In the genomic region with DNA sequence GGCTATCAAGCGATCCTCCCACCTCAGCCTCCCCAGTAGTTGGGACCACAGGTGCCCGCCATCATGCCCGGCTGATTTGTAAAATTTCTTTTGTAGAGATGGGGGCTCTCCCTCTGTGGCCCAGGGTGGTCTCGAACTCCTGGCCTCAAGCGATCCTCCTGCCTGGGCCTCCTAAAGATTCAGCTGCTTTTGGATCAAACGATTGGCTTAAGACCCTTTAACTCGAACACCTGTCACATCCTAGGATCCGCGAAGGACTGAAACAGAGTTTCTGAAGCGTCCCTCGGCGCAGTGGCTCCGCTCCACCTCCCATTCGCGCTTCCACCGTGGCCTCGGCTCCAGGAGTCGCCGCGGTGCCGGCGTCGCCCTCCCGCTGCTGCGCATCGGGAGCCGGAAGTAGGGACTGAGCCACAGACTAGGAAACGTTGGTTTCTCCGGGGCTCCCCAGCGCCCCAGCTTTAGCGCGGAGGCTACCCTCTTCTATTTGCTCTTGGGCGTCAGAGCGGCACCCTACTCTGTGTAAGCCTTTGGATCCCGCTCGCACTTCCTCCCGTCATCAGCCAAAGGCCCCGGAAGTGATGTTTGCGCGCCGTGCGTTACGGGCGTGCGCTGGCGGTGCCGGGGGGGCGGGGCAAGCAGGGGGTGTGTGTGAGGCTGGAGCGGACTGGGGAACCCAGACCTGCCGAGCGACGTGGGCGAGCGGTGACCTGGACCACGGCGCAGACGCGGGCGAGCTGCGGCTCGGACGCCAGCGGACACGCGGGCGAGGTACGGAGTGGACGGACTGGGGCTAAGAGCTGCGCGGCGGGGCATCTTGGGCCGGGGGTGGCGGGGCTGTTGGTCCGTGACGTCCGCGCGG, we compare ENCODE assay signal across 1 cellular context.
TF ChIP-seq lines count a peak whose summit lies in the region.

No MANE protein-coding gene starts in this region.

TF ChIP-seq in HCT116, 20 proteins besides CTCF, POLR2A, EP300 and RAD21 (continued from another document):
- TF ChIP-seq, protein P1, sequence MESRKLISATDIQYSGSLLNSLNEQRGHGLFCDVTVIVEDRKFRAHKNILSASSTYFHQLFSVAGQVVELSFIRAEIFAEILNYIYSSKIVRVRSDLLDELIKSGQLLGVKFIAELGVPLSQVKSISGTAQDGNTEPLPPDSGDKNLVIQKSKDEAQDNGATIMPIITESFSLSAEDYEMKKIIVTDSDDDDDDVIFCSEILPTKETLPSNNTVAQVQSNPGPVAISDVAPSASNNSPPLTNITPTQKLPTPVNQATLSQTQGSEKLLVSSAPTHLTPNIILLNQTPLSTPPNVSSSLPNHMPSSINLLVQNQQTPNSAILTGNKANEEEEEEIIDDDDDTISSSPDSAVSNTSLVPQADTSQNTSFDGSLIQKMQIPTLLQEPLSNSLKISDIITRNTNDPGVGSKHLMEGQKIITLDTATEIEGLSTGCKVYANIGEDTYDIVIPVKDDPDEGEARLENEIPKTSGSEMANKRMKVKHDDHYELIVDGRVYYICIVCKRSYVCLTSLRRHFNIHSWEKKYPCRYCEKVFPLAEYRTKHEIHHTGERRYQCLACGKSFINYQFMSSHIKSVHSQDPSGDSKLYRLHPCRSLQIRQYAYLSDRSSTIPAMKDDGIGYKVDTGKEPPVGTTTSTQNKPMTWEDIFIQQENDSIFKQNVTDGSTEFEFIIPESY (IDR thresholded peaks at IDR 0.05; ENCODE audit: extremely low read depth, insufficient replicate concordance, low read length), result no peak
- TF ChIP-seq TCF7L2 (IDR thresholded peaks at IDR 0.05; ENCODE audit: borderline replicate concordance, extremely low read depth, insufficient read depth, insufficient read length), result no peak
- TF ChIP-seq SIN3A (IDR thresholded peaks at IDR 0.05; ENCODE audit: low read depth), result peak; percentile 84; the same call in 1 of the 2 replicates
- TF ChIP-seq CEBPB (IDR thresholded peaks at IDR 0.05; ENCODE audit: low read depth), result no peak
- TF ChIP-seq ELF1 (IDR thresholded peaks at IDR 0.05; ENCODE audit: borderline replicate concordance, low read depth), result peak; percentile 51
- TF ChIP-seq EZH2phosphoT487 (IDR thresholded peaks at IDR 0.05; ENCODE audit: borderline replicate concordance), result no peak
- TF ChIP-seq, protein P2, sequence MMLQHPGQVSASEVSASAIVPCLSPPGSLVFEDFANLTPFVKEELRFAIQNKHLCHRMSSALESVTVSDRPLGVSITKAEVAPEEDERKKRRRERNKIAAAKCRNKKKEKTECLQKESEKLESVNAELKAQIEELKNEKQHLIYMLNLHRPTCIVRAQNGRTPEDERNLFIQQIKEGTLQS (IDR thresholded peaks at IDR 0.05), result no peak
- TF ChIP-seq, protein P3, sequence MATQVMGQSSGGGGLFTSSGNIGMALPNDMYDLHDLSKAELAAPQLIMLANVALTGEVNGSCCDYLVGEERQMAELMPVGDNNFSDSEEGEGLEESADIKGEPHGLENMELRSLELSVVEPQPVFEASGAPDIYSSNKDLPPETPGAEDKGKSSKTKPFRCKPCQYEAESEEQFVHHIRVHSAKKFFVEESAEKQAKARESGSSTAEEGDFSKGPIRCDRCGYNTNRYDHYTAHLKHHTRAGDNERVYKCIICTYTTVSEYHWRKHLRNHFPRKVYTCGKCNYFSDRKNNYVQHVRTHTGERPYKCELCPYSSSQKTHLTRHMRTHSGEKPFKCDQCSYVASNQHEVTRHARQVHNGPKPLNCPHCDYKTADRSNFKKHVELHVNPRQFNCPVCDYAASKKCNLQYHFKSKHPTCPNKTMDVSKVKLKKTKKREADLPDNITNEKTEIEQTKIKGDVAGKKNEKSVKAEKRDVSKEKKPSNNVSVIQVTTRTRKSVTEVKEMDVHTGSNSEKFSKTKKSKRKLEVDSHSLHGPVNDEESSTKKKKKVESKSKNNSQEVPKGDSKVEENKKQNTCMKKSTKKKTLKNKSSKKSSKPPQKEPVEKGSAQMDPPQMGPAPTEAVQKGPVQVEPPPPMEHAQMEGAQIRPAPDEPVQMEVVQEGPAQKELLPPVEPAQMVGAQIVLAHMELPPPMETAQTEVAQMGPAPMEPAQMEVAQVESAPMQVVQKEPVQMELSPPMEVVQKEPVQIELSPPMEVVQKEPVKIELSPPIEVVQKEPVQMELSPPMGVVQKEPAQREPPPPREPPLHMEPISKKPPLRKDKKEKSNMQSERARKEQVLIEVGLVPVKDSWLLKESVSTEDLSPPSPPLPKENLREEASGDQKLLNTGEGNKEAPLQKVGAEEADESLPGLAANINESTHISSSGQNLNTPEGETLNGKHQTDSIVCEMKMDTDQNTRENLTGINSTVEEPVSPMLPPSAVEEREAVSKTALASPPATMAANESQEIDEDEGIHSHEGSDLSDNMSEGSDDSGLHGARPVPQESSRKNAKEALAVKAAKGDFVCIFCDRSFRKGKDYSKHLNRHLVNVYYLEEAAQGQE (IDR thresholded peaks at IDR 0.05; ENCODE audit: low read depth), result no peak
- peak; percentile 25; the same call in 1 of the 2 replicates for TF ChIP-seq SP1 (IDR thresholded peaks at IDR 0.05; ENCODE audit: low read depth)
- peak; percentile 51 for TF ChIP-seq ZFX (IDR thresholded peaks at IDR 0.05)
- TF ChIP-seq CBX3 (IDR thresholded peaks at IDR 0.05; ENCODE audit: low read depth), result no peak; the same call in 1 of the 2 replicates
- TF ChIP-seq YY1 (IDR thresholded peaks at IDR 0.05; ENCODE audit: extremely low read depth, insufficient replicate concordance, low read depth, low read length), result no peak
- no peak for TF ChIP-seq JUND (IDR thresholded peaks at IDR 0.05)
- no peak for TF ChIP-seq FOSL1 (IDR thresholded peaks at IDR 0.05; ENCODE audit: low read depth)
- no peak for TF ChIP-seq EZH2 (IDR thresholded peaks at IDR 0.05)
